Comparison of ENCODE assay signal across 9 cellular contexts in the genomic region with DNA sequence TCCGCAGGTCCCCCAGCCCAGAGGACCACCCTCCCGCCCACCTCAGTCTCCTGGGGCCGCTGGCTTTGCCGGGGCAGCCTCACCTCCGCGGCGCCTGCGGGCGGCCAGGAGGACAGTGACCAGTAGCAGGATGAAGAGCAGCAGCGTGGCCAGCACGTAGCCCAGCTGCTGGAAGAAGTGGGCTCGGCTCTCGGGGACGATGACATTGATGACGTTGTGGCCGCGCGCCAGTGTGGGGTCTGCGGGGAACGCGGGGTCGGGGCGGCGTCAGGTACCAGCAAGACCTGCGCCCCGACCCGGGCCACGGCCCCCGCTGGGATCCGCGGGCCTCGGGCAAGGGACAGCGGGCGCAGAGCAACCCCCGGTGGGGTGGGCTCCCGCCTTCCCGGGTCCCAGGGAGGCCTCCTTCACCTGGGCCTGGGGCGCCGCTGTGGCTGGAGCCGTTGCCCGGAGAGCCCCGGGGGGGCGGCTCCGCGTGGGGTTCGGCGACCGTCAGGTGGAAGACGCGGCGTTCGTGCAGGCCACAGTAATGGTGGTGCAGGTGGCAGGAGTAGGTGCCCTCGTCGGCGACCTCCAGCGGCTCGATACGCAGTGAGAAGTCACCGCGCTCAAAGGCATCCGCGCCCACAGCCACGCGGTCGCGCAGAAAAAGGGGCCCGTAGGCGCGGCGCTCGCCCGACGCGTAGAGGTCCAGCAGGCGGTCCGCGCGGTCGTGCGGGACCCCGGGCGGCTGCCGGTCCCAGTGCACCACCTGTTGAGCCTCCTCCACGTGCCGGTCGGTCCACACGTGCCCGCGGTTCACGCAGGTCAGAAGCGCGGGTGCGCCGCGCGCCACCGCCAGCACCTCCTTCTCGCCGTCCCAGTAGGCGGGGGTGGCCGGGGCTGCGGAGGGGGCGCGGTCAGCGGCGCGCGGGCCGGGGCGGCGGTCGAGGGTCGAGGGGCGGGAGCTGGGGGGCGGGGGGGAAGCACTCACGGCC. TPM values are rescaled to one million over a fixed set of nuclear protein-coding genes. Genes with fewer than 3 reads are reported as not detected.
DNase-seq lines count a peak whose midpoint lies in the region; ATAC-seq and TF ChIP-seq lines count a peak whose summit lies in the region.
"Had no signal": no experiment of that assay in that cellular context is flagged by ENCODE, and none has a peak within 500 bp of the region (broad histone marks: within the 10 kb centered on the region; RNA-seq: fewer than 3 reads in every experiment).

No MANE protein-coding gene starts in this region.

- H3K4me1 Mint-ChIP-seq in T-helper 17 cell = peaks cover 21% of the 10 kb centered on the region

- intact Hi-C loops in stomach (cut with DNase I; ENCODE audit: low total_unique reads) = no loop called here

- peaks cover 11% of the 10 kb centered on the region for H3K27me3 Mint-ChIP-seq in T-helper 17 cell

- no peak for TF ChIP-seq CTCF in stomach (IDR thresholded peaks at IDR 0.05)
- no peak for TF ChIP-seq CTCF in GM13977 (IDR thresholded peaks at IDR 0.05; ENCODE audit: extremely low read depth, insufficient read depth, missing control alignments)

- peak; percentile 46 for DNase-seq in activated CD8-positive, alpha-beta memory T cell treated with anti-CD3 and anti-CD28 coated beads, Interleukin-2, amount 50 U/mL, for 4 hours
- no peak for DNase-seq in activated CD8-positive, alpha-beta memory T cell treated with anti-CD3 and anti-CD28 coated beads for 24 hours
- DNase-seq in T-helper 17 cell (no peak), stomach (no peak), pons (ENCODE audit: low spot score) (no peak), MV-4-11 (lab: John Stamatoyannopoulos, UW) (no peak), GM13977 (ENCODE audit: low spot score) (no peak)

- H3K27me3 ChIP-seq in iPS-15b (ENCODE audit: control insufficient read depth, insufficient read depth, low read length) = peaks cover 2% of the 10 kb centered on the region
- peaks cover 0 to 82% (median 50%) of the 10 kb centered on the region in 3 donors for H3K27me3 ChIP-seq in stomach

- no peak for TF ChIP-seq EP300 in stomach (IDR thresholded peaks at IDR 0.05)

- peak; percentile 33 for ATAC-seq in T-helper 17 cell

- H3K36me3 Mint-ChIP-seq in T-helper 17 cell (ENCODE audit: low read depth) = no peaks in the 10 kb centered on the region

- H3K27ac Mint-ChIP-seq in T-helper 17 cell = no peak overlapping the region

- H3K4me3 Mint-ChIP-seq in T-helper 17 cell = no peak overlapping the region

- no peaks in the 10 kb centered on the region for H3K36me3 ChIP-seq in iPS-15b (ENCODE audit: control insufficient read depth, insufficient read depth, low read length)
- peaks cover 0 to 23% (median 8%) of the 10 kb centered on the region in 4 donors for H3K36me3 ChIP-seq in stomach

- H3K4me3 ChIP-seq in iPS-15b (ENCODE audit: low read depth, low read length) (peak overlapping the region; percentile 43), stomach (peak overlapping the region; percentile 25 to 47 (median 32))

- H3K4me1 ChIP-seq in iPS-15b (ENCODE audit: control insufficient read depth, insufficient read depth, low read length) = peaks cover 3% of the 10 kb centered on the region
- peaks cover 64 to 82% (median 76%) of the 10 kb centered on the region in 4 donors for H3K4me1 ChIP-seq in stomach

- in situ Hi-C loops in GM13977 (cut with MboI; ENCODE audit: low pct_unique_long_range_greater_than_20kb, low sequenced_read_pairs, unreplicated experiment) = no loop called here

- H3K27ac ChIP-seq in stomach = peak overlapping the region in 2 of 5 donors; percentile 84 to 87

- no peak overlapping the region for H3K9ac ChIP-seq in iPS-15b (ENCODE audit: low read depth, low read length)

- H3K9me3 ChIP-seq in T-helper 17 cell (ENCODE audit: control insufficient read depth, low read length, poor library complexity, severe bottlenecking) = no peaks in the 10 kb centered on the region
- no peaks in the 10 kb centered on the region for H3K9me3 ChIP-seq in iPS-15b (ENCODE audit: control insufficient read depth, insufficient read depth, low read length)
- H3K9me3 ChIP-seq in stomach = no peaks in the 10 kb centered on the region

- 33 to 52% (median 47%) methylated on average over 63 to 116 of the region's 116 CpGs for WGBS in stomach, 5 donors

- no peak for TF ChIP-seq POLR2A in stomach (IDR thresholded peaks at IDR 0.05)

RNA-seq across cellular contexts. Expression of a gene that starts 3.8 kb away (rescaled TPM):
- total RNA-seq in T-helper 17 cell = 1 to 10 TPM in 1 of 2 donors, under 1 TPM in 1; 0.42 to 1.0 TPM
- 100 to 1,000 TPM in 2 of 5 donors, 10 to 100 TPM in 3; 28.8 to 203 (median 65.6) TPM for total RNA-seq in stomach
- 10 to 100 TPM; 23.3 to 33.8 (median 23.6) TPM for polyA plus RNA-seq in stomach

RNA-seq across cellular contexts. Expression of a gene that starts 5.3 kb away (rescaled TPM):
- total RNA-seq in T-helper 17 cell (10 to 100 TPM; 41.0 to 45.8 TPM), stomach (100 to 1,000 TPM in 3 of 5 donors, 10 to 100 TPM in 2; 41.3 to 229 (median 143) TPM)
- polyA plus RNA-seq in stomach = 10 to 100 TPM; 47.4 to 80.4 (median 64.0) TPM

RNA-seq across cellular contexts. Expression of a gene that starts 20.4 kb away (rescaled TPM):
- total RNA-seq in T-helper 17 cell (10 to 100 TPM; 58.3 to 62.6 TPM), stomach (100 to 1,000 TPM in 3 of 5 donors, 10 to 100 TPM in 2; 50.9 to 146 (median 104) TPM)
- polyA plus RNA-seq in stomach = 100 to 1,000 TPM; 244 to 281 (median 259) TPM

RNA-seq across cellular contexts. Expression of a gene that starts 23.5 kb away (rescaled TPM):
- total RNA-seq in T-helper 17 cell (under 1 TPM; 0.72 to 0.96 TPM), stomach (10 to 100 TPM in 1 of 5 donors, under 1 TPM in 2, not detected in 2; 0.37 to 11.7 (median 0.43) TPM)
- polyA plus RNA-seq in stomach = under 1 TPM in 2 of 3 donors, not detected in 1; 0.10 to 0.31 TPM
- total RNA-seq: H4 had no signal

RNA-seq across cellular contexts. Expression of a gene that starts 30.0 kb away (rescaled TPM):
- total RNA-seq in T-helper 17 cell = 10 to 100 TPM; 14.3 to 15.7 TPM
- total RNA-seq in stomach = 100 to 1,000 TPM in 1 of 5 donors, 10 to 100 TPM in 2, 1 to 10 TPM in 2; 6.6 to 226 (median 12.3) TPM
- 10 to 100 TPM; 17.3 to 49.1 (median 28.4) TPM for polyA plus RNA-seq in stomach

Comparison
In these comparisons a context has a peak if more than half of its experiments do, and no peak if none do; other contexts are left out.
1. RNA of a gene that starts 3.8 kb away (total RNA-seq): 28.8 to 203 TPM in stomach; 0.42 to 1.0 TPM in T-helper 17 cell; every median in the first group is over 10 times any median in the second.